22 cellular contexts compared by ENCODE assay signal in the genomic region with DNA sequence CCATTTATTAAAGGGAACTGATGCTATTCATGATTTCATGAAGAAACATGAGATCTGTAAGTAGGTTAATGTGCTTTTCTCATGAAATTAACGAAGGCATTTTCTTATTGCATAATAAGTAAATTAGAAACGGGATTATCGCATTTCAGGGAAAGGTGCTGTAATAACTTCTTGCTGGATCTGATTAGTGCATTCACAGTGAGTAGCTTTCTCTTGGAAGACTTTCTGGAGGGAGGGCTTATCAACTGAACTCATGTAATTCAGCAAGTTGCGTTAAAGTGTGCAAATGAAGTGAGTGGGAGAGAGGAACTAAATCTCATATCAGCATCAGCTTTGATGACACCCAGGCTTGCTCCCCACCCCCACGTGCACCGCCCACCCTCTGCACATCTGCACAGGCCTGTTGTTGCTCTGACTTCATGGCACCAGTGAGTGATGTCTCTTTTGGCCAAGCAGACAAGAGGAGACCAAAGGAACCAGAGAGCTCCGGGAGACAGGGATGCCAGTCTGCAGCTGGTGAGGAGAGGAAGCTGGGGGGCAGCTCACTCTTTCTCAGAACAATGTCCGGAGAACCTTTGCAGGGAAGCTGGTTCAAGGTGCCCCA. TPM values are rescaled to one million over a fixed set of nuclear protein-coding genes. Genes with fewer than 3 reads are reported as not detected.
DNase-seq lines count a peak whose midpoint lies in the region; ATAC-seq and TF ChIP-seq lines count a peak whose summit lies in the region.
"Had no signal": no experiment of that assay in that cellular context is flagged by ENCODE, and none has a peak within 500 bp of the region (broad histone marks: within the 10 kb centered on the region; RNA-seq: fewer than 3 reads in every experiment).

No MANE protein-coding gene starts in this region.

- BruUV-seq in PC-9 (replicated peaks; lab: Mats Ljungman, UMichigan) = no TSS peak

- no peak overlapping the region for H3K27ac ChIP-seq in BLaER1
- H3K27ac ChIP-seq in KOPT-K1 (ENCODE audit: low read depth, low read length, poor library complexity, severe bottlenecking) = peak overlapping the region; percentile 26
- H3K27ac ChIP-seq in PC-9 = no peak overlapping the region
- H3K27ac ChIP-seq in endodermal cell (ENCODE audit: low read depth, low read length) = no peak overlapping the region
- H3K27ac ChIP-seq: ovary had no signal

- no peak for ATAC-seq in GM21576 (IDR thresholded peaks at IDR 0.05; ENCODE audit: unreplicated experiment)

- no peak overlapping the region for H3K4me3 Mint-ChIP-seq in endodermal cell
- H3K4me3 Mint-ChIP-seq: dendritic cell treated with granulocyte-macrophage colony-stimulating factor and Interleukin-4, amounts not matched to agents 40 ng/mL and 50 ng/mL, for 4 days; T-helper 1 cell treated with Interleukin-12 subunit alpha and Interleukin-12 subunit beta and Interleukin-4 antibody, amounts not matched to agents 30 μg/mL and 1 μg/mL, for 36 hours had no signal

- H3K9me3 Mint-ChIP-seq in endodermal cell = peaks cover 15% of the 10 kb centered on the region

- H3K4me1 ChIP-seq in BLaER1 (peaks cover 30% of the 10 kb centered on the region), PC-9 (replicated peaks; ENCODE audit: insufficient read depth) (no peaks in the 10 kb centered on the region), endodermal cell (ENCODE audit: control insufficient read depth, insufficient read depth, low read length) (no peaks in the 10 kb centered on the region)

- POLR2A ChIA-PET in PC-9 (lab: Charles Lee; ENCODE audit: unreplicated experiment) = no interaction called here

- intact Hi-C loops in PC-9 (cut with micrococcal nuclease; ENCODE audit: unreplicated experiment) = loop anchor here (5.0 kb wide), 1 partner anchor 257 kb away; no protein-coding TSS in a partner anchor

- H3K27me3 ChIP-seq in BLaER1 (no peaks in the 10 kb centered on the region), PC-9 (ENCODE audit: insufficient read depth, low read depth) (peaks cover 6% of the 10 kb centered on the region; the same call in 1 of the 2 replicates), endodermal cell (ENCODE audit: control insufficient read depth, insufficient read depth, low read length, poor library complexity, severe bottlenecking) (no peaks in the 10 kb centered on the region)
- H3K27me3 ChIP-seq: ovary had no signal

- TF ChIP-seq CTCF in PC-9 (conservative IDR thresholded peaks at IDR 0.05) (no peak), endodermal cell (conservative IDR thresholded peaks at IDR 0.05) (no peak)

- H3K9me3 ChIP-seq in BLaER1 (peaks cover 11% of the 10 kb centered on the region), KOPT-K1 (ENCODE audit: insufficient read depth, low read length, poor library complexity, severe bottlenecking) (peaks cover 5% of the 10 kb centered on the region), PC-9 (ENCODE audit: insufficient read depth, low read depth) (no peaks in the 10 kb centered on the region), endodermal cell (ENCODE audit: control insufficient read depth, low read length) (peaks cover 5% of the 10 kb centered on the region)
- H3K9me3 ChIP-seq: ovary had no signal

- H3K36me3 ChIP-seq in BLaER1 = no peaks in the 10 kb centered on the region
- H3K36me3 ChIP-seq in KOPT-K1 (ENCODE audit: insufficient read depth, low read length) = no peaks in the 10 kb centered on the region
- no peaks in the 10 kb centered on the region for H3K36me3 ChIP-seq in PC-9 (ENCODE audit: low read depth)
- no peaks in the 10 kb centered on the region for H3K36me3 ChIP-seq in endodermal cell (ENCODE audit: control insufficient read depth, insufficient read depth, low read length)
- H3K36me3 ChIP-seq: ovary had no signal

- peak; percentile 79 for DNase-seq in globus pallidus (ENCODE audit: low spot score)
- DNase-seq in putamen (ENCODE audit: low spot score) = peak; percentile 74
- DNase-seq in cerebellar nuclear complex (lab: John Stamatoyannopoulos, UW) = no peak
- DNase-seq in PC-9 = no peak
- DNase-seq in endodermal cell = no peak
- DNase-seq: activated CD4-positive, alpha-beta T cell treated with anti-CD3 and anti-CD28 coated beads, Interleukin-2, amount 50 U/mL, for 1 hour; activated effector memory CD4-positive, alpha-beta T cell treated with anti-CD3 and anti-CD28 coated beads, Interleukin-2, amount 50 U/mL, for 16 hours; DMS53; GF-D8; glutamatergic neuron; Kasumi-1; left cardiac atrium; mesendoderm; naive B cell; NCI-H1105; NCI-H2081 treated with DMSO at 0.1 percent for 48 hours; ovary had no signal

- WGBS in endodermal cell (ENCODE audit: insufficient coverage in 1 of 2, insufficient read length in 1 of 2), 2 experiments = 86 to 94% methylated on average over 5 to 8 of the region's 8 CpGs

- CTCF ChIA-PET in PC-9 (lab: Charles Lee) = no interaction called here

- no peaks in the 10 kb centered on the region for H3K4me1 Mint-ChIP-seq in endodermal cell

- H3K36me3 Mint-ChIP-seq in endodermal cell (ENCODE audit: low read depth) = no peaks in the 10 kb centered on the region

- H3K4me3 ChIP-seq in BLaER1 = no peak overlapping the region
- no peak overlapping the region for H3K4me3 ChIP-seq in PC-9
- no peak overlapping the region for H3K4me3 ChIP-seq in endodermal cell (ENCODE audit: low read length)
- H3K4me3 ChIP-seq: ovary had no signal

- H3K9ac ChIP-seq in BLaER1 = 0 out of 2 replicates have a peak overlapping the region, but pooled peaks have one; percentile 8
- H3K9ac ChIP-seq in endodermal cell (ENCODE audit: extremely low read depth, low read length, poor library complexity, severe bottlenecking) = no peak overlapping the region

- H3F3A ChIP-seq in PC-9 (ENCODE audit: insufficient read depth, low read depth) = no peaks in the 10 kb centered on the region

- H4K20me1 ChIP-seq in BLaER1 = no peaks in the 10 kb centered on the region
- no peaks in the 10 kb centered on the region for H4K20me1 ChIP-seq in PC-9 (ENCODE audit: insufficient read depth)

- H3K9me2 ChIP-seq in PC-9 (ENCODE audit: insufficient read depth) = no peaks in the 10 kb centered on the region

- H3K79me2 ChIP-seq in PC-9 (ENCODE audit: low read depth) = no peaks in the 10 kb centered on the region

- no peaks in the 10 kb centered on the region for H3K27me3 Mint-ChIP-seq in endodermal cell (ENCODE audit: insufficient read depth)
- H3K27me3 Mint-ChIP-seq: naive B cell had no signal

- no peak overlapping the region for H3K27ac Mint-ChIP-seq in endodermal cell
- H3K27ac Mint-ChIP-seq: dendritic cell treated with granulocyte-macrophage colony-stimulating factor and Interleukin-4, amounts not matched to agents 40 ng/mL and 50 ng/mL, for 4 days; T-helper 1 cell treated with Interleukin-12 subunit alpha and Interleukin-12 subunit beta and Interleukin-4 antibody, amounts not matched to agents 30 μg/mL and 1 μg/mL, for 36 hours had no signal

- no peak overlapping the region for H2AFZ ChIP-seq in PC-9

- H3K4me2 ChIP-seq in BLaER1 (peak overlapping the region; percentile 27), PC-9 (no peak overlapping the region)

RNA-seq across cellular contexts. Expression of a gene that starts 26.3 kb away (rescaled TPM):
- not detected in 2 replicates for total RNA-seq in PC-9 (2021)
- 10 to 100 TPM in 1 of 2 donors, 1 to 10 TPM in 1; 8.6 to 14.7 TPM for total RNA-seq in endodermal cell
- 7.1 TPM for polyA plus RNA-seq in endodermal cell (2013, experiment 1 of 2)
- polyA plus RNA-seq in endodermal cell (2013, experiment 2 of 2) = 7.9 TPM

Comparison
In these comparisons a context has a peak if more than half of its experiments do, and no peak if none do; other contexts are left out.
1. DNase-seq: peak in globus pallidus (single experiment) and putamen (single experiment); none in cerebellar nuclear complex (0 of 2), PC-9 (0 of 2) and endodermal cell (single experiment).